ENCODE assay signal across 10 cellular contexts in genomic region chr2:37713258-37713700, GRCh38. TPM values are rescaled to one million over a fixed set of nuclear protein-coding genes. Genes with fewer than 3 reads are reported as not detected.
DNase-seq lines count a peak whose midpoint lies in the region; ATAC-seq, FAIRE-seq and TF ChIP-seq lines count a peak whose summit lies in the region.
"Had no signal": no experiment of that assay in that cellular context is flagged by ENCODE, and none has a peak within 500 bp of the region (broad histone marks: within the 10 kb centered on the region; RNA-seq: fewer than 3 reads in every experiment).

No MANE protein-coding gene starts in this region.

- H3K36me3 ChIP-seq in K562 (ENCODE audit: control insufficient read depth, insufficient read depth, low read length): no peaks in the 10 kb centered on the region
- H3K36me3 ChIP-seq: Peyer's patch had no signal

- H3K27ac Mint-ChIP-seq in activated CD4-positive, alpha-beta T cell treated with anti-CD3 and anti-CD28 coated beads for 36 hours: no peak overlapping the region

- in situ Hi-C loops in K562 (cut with MboI): no loop called here

- WGBS in K562 (ENCODE audit: insufficient coverage, low coverage, missing lambda C conversion rate): 6% methylated on average over 3 of the region's 3 CpGs

- intact Hi-C loops in activated CD4-positive, alpha-beta T cell treated with anti-CD3 and anti-CD28 coated beads for 36 hours (cut with DNase I, micrococcal nuclease): no loop called here
- intact Hi-C loops in K562 (cut with micrococcal nuclease): no loop called here

- ATAC-seq in activated CD4-positive, alpha-beta T cell treated with anti-CD3 and anti-CD28 coated beads for 36 hours: peak; percentile 75
- peak; percentile 82 for ATAC-seq in K562

- H3K27me3 Mint-ChIP-seq in activated CD4-positive, alpha-beta T cell treated with anti-CD3 and anti-CD28 coated beads for 36 hours: no peaks in the 10 kb centered on the region

- H3K4me3 ChIP-seq in K562: no peak overlapping the region
- H3K4me3 ChIP-seq: Peyer's patch had no signal

- H3K4me3 Mint-ChIP-seq in activated CD4-positive, alpha-beta T cell treated with anti-CD3 and anti-CD28 coated beads for 36 hours: no peak overlapping the region

- no TSS peak for BruUV-seq in K562 (replicated peaks; lab: Mats Ljungman, UMichigan)

- CTCF ChIA-PET in activated CD4-positive, alpha-beta T cell treated with anti-CD3 and anti-CD28 coated beads for 36 hours (lab: Charles Lee): interaction anchor here (1.9 kb wide), 1 partner anchor 164 kb away, joined by 7 read pairs; no protein-coding TSS in a partner anchor
- CTCF ChIA-PET in K562 (lab: Yijun Ruan, JAX; ENCODE audit: low intra/inter-chr PET ratio): no interaction called here

- H4K20me1 ChIP-seq in K562 (replicated peaks; ENCODE audit: control insufficient read depth, insufficient read depth, low read length): no peaks in the 10 kb centered on the region

- no peak for TF ChIP-seq RAD21 in K562 (CRISPR knock-in tag; conservative IDR thresholded peaks at IDR 0.05 in 1 of 2, IDR thresholded peaks at IDR 0.05 in 1 of 2)

- 0 out of 2 replicates have a peak overlapping the region, but pooled peaks have one; percentile 30 for H2AFZ ChIP-seq in K562 (ENCODE audit: low read depth, low read length)

- H3K36me3 Mint-ChIP-seq in activated CD4-positive, alpha-beta T cell treated with anti-CD3 and anti-CD28 coated beads for 36 hours (ENCODE audit: low read depth): peaks cover 1% of the 10 kb centered on the region

- peak; percentile 49; the same call in 1 of the 2 replicates for TF ChIP-seq EP300 in K562 (IDR thresholded peaks at IDR 0.05; ENCODE audit: low read length)

- H3K9me3 ChIP-seq in K562 (replicated peaks; ENCODE audit: control insufficient read depth, insufficient read depth, low read depth, low read length): no peaks in the 10 kb centered on the region
- H3K9me3 ChIP-seq: Peyer's patch had no signal

- no peaks in the 10 kb centered on the region for H3K9me1 ChIP-seq in K562 (ENCODE audit: control insufficient read depth, insufficient read depth, low read length)

- H3K9ac ChIP-seq in K562 (ENCODE audit: insufficient read depth in 1 of 2, low read depth in 2 of 2, low read length in 2 of 2): no peak overlapping the region

- TF ChIP-seq POLR2A in K562 (conservative IDR thresholded peaks at IDR 0.05): no peak

- peaks cover 28% of the 10 kb centered on the region for H3K4me1 Mint-ChIP-seq in activated CD4-positive, alpha-beta T cell treated with anti-CD3 and anti-CD28 coated beads for 36 hours

- TF ChIP-seq CTCF in K562 (IDR thresholded peaks at IDR 0.05 in 2 of 3, conservative IDR thresholded peaks at IDR 0.05 in 1 of 3; ENCODE audit: insufficient read depth in 2 of 3, low read depth in 1 of 3, low read length in 3 of 3): no peak

- H3K27ac ChIP-seq in K562 (ENCODE audit: extremely low read depth, low read depth, low read length): no peak overlapping the region
- H3K27ac ChIP-seq: Peyer's patch had no signal

- peak; percentile 35 for FAIRE-seq in K562 (lab: Jason Lieb, UNC)

- no peaks in the 10 kb centered on the region for H3K27me3 ChIP-seq in K562 (ENCODE audit: control insufficient read depth in 2 of 2, insufficient read depth in 2 of 2, low read length in 2 of 2)
- H3K27me3 ChIP-seq: Peyer's patch had no signal

- no peak overlapping the region for H3K4me2 ChIP-seq in K562 (ENCODE audit: insufficient read depth, low read length)

- peaks cover 11% of the 10 kb centered on the region for H3K9me3 Mint-ChIP-seq in activated CD4-positive, alpha-beta T cell treated with anti-CD3 and anti-CD28 coated beads for 36 hours (ENCODE audit: low read depth)

- POLR2A ChIA-PET in activated CD4-positive, alpha-beta T cell treated with anti-CD3 and anti-CD28 coated beads for 36 hours (lab: Charles Lee): interaction anchor here (0.6 to 1.0 kb wide), 2 partner anchors 336 to 971 kb away, joined by 3 read pairs; no protein-coding TSS in a partner anchor
- POLR2A ChIA-PET in K562 (lab: Yijun Ruan, JAX): no interaction called here

- H3K79me2 ChIP-seq in K562 (ENCODE audit: control insufficient read depth, insufficient read depth, low read length): no peaks in the 10 kb centered on the region

- peaks cover 0 to 19% of the 10 kb centered on the region in 2 experiments; a peak in 3 of 5 replicates for H3K4me1 ChIP-seq in K562 (replicated peaks in 1 of 2; ENCODE audit: control insufficient read depth in 2 of 2, insufficient read depth in 2 of 2, low read length in 2 of 2)
- H3K4me1 ChIP-seq: Peyer's patch had no signal

- peak; percentile 23 for DNase-seq in activated CD4-positive, alpha-beta T cell treated with anti-CD3 and anti-CD28 coated beads for 36 hours
- DNase-seq in activated CD4-positive, alpha-beta T cell treated with anti-CD3 and anti-CD28 coated beads, Interleukin-2, amount 50 U/mL, for 48 hours: no peak
- DNase-seq in NOMO-1 treated with dmso at 0.1 percent for 144 hours (lab: John Stamatoyannopoulos, UW; ENCODE audit: unreplicated experiment): peak; percentile 53
- peak in 2 of 4 experiments; percentile 13 to 28 for DNase-seq in K562 (ENCODE audit: extremely low read depth in 1 of 4, low spot score in 3 of 4)
- DNase-seq in smooth muscle cell of the brain vasculature (ENCODE audit: low read depth, low spot score): peak; percentile 20
- no peak for DNase-seq in DMS 273 treated with DMSO at 0.1 percent for 48 hours (lab: John Stamatoyannopoulos, UW)
- DNase-seq in cerebellar nuclear complex (lab: John Stamatoyannopoulos, UW): no peak
- DNase-seq in DMS53 (lab: John Stamatoyannopoulos, UW): no peak
- DNase-seq: ACHN, Peyer's patch had no signal

TF ChIP-seq in K562, 482 proteins besides CTCF, POLR2A, EP300 and RAD21 (continues in another document):
- TF ChIP-seq, protein P1, sequence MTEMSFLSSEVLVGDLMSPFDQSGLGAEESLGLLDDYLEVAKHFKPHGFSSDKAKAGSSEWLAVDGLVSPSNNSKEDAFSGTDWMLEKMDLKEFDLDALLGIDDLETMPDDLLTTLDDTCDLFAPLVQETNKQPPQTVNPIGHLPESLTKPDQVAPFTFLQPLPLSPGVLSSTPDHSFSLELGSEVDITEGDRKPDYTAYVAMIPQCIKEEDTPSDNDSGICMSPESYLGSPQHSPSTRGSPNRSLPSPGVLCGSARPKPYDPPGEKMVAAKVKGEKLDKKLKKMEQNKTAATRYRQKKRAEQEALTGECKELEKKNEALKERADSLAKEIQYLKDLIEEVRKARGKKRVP (CRISPR knock-in tag; IDR thresholded peaks at IDR 0.05): peak; percentile 80
- TF ChIP-seq, protein P2, sequence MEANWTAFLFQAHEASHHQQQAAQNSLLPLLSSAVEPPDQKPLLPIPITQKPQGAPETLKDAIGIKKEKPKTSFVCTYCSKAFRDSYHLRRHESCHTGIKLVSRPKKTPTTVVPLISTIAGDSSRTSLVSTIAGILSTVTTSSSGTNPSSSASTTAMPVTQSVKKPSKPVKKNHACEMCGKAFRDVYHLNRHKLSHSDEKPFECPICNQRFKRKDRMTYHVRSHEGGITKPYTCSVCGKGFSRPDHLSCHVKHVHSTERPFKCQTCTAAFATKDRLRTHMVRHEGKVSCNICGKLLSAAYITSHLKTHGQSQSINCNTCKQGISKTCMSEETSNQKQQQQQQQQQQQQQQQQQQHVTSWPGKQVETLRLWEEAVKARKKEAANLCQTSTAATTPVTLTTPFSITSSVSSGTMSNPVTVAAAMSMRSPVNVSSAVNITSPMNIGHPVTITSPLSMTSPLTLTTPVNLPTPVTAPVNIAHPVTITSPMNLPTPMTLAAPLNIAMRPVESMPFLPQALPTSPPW (CRISPR knock-in tag; IDR thresholded peaks at IDR 0.05): peak; percentile 19; the same call in 1 of the 2 replicates
- peak; percentile 52; the same call in 1 of the 2 replicates for TF ChIP-seq ATF7 (IDR thresholded peaks at IDR 0.05)
- TF ChIP-seq SMARCA4 (IDR thresholded peaks at IDR 0.05): peak; percentile 58; the same call in 1 of the 2 replicates
- TF ChIP-seq TCFL5 (CRISPR knock-in tag; conservative IDR thresholded peaks at IDR 0.05): no peak
- TF ChIP-seq CTBP1 (IDR thresholded peaks at IDR 0.05; ENCODE audit: borderline replicate concordance): peak; percentile 25; the same call in 1 of the 2 replicates
- TF ChIP-seq MAZ (CRISPR knock-in tag; conservative IDR thresholded peaks at IDR 0.05 in 1 of 2, IDR thresholded peaks at IDR 0.05 in 1 of 2): 0 out of 4 replicates have a peak, but pooled peaks of 1 of the 2 experiments have one; percentile 22
- peak; percentile 53; the same call in 1 of the 2 replicates for TF ChIP-seq MAFK (IDR thresholded peaks at IDR 0.05; ENCODE audit: low read length)
- peak; percentile 15; the same call in 1 of the 2 replicates for TF ChIP-seq EP400 (IDR thresholded peaks at IDR 0.05)
- TF ChIP-seq ZNF644 (tag; IDR thresholded peaks at IDR 0.05; ENCODE audit: low read depth): peak; percentile 46

RNA-seq across cellular contexts. Expression of gene CDC42EP3, which starts 41.8 kb away (rescaled TPM):
- 10 to 100 TPM; 16.4 to 25.2 TPM for total RNA-seq in activated CD4-positive, alpha-beta T cell treated with anti-CD3 and anti-CD28 coated beads for 36 hours
- total RNA-seq in K562 (2011; cell fraction: chromatin; rRNA removed; ENCODE audit: low replicate concordance): 0.40 and 0.49 TPM in 2 replicates
- 0.50 and 0.53 TPM in 2 replicates for total RNA-seq in K562 (2011; cell fraction: nucleolus; rRNA removed)
- total RNA-seq in K562 (2011; cell fraction: nucleoplasm; rRNA removed): 0.59 and 1.1 TPM in 2 replicates
- total RNA-seq in K562 (2014; rRNA removed) (1.8 and 3.6 TPM in 2 replicates), K562 (2014; rRNA removed; fragmentation: Illumina TruSeq; extraction: Trizol) (3.4 and 3.8 TPM in 2 replicates), K562 (2015; rRNA removed; fragmentation: Illumina TruSeq; extraction: Trizol) (1.9 and 2.0 TPM in 2 replicates), K562 (2021) (2.5 and 4.2 TPM in 2 replicates)
- polyA plus RNA-seq in K562 (2011; rRNA removed) (0.72 and 2.0 TPM in 2 replicates), K562 (2014; fragmentation: Illumina TruSeq; extraction: Trizol) (4.1 and 6.4 TPM in 2 replicates), K562 (2014; fragmentation: Nextera tagmentation; extraction: Ambion mirVana) (under 1 TPM; 0.74 to 0.77 TPM), K562 (2014; rRNA removed) (3.1 and 3.4 TPM in 2 replicates)
- polyA plus RNA-seq in K562 (2011; cell fraction: cytosol; rRNA removed): 0.69 and 1.8 TPM in 2 replicates
- 0.78 and 1.8 TPM in 2 replicates for polyA plus RNA-seq in K562 (2011; cell fraction: nucleus; rRNA removed)
- 1.9 and 3.4 TPM in 2 replicates for polyA plus RNA-seq in K562 (2012)
- polyA minus RNA-seq in K562 (2011; rRNA and poly(A)+ RNA removed): 0.35 and 2.1 TPM in 2 replicates
- polyA minus RNA-seq in K562 (2011; cell fraction: cytosol; rRNA and poly(A)+ RNA removed): 0.57 and 0.64 TPM in 2 replicates
- 0.27 and 1.2 TPM in 2 replicates for polyA minus RNA-seq in K562 (2011; cell fraction: nucleus; rRNA and poly(A)+ RNA removed)

Comparison
In these comparisons a context has a peak if more than half of its experiments do, and no peak if none do; other contexts are left out.
1. DNase-seq: peak in activated CD4-positive, alpha-beta T cell treated with anti-CD3 and anti-CD28 coated beads for 36 hours (single experiment), NOMO-1 treated with dmso at 0.1 percent for 144 hours (single experiment) and smooth muscle cell of the brain vasculature (single experiment); none in activated CD4-positive, alpha-beta T cell treated with anti-CD3 and anti-CD28 coated beads, Interleukin-2, amount 50 U/mL, for 48 hours (0 of 2), DMS 273 treated with DMSO at 0.1 percent for 48 hours (single experiment), cerebellar nuclear complex (0 of 2) and DMS53 (single experiment).